Comparison of ENCODE assay signal across 10 cellular contexts in the genomic region with DNA sequence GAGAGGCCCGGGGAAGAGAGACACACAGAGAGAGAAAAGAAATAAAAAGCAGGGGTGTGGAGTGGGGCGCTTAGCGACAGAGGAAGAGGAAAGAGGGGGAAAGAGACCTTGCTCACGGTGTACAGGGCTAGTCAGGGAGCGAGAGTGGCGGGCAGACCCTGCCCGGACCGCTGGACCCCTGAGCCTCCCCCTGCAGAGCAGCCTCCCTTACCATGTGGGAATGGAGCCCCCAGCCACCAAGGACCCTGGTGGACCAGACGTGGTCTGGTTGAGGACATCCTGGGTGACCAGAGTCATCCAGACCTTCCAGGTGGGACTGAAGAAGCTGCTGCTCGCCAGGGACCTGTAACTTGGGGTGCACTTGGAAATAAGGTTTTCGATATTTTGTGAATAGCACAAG.
DNase-seq lines count a peak whose midpoint lies in the region; ATAC-seq and TF ChIP-seq lines count a peak whose summit lies in the region.
"Had no signal": no experiment of that assay in that cellular context is flagged by ENCODE, and none has a peak within 500 bp of the region (broad histone marks: within the 10 kb centered on the region; RNA-seq: fewer than 3 reads in every experiment).

No MANE protein-coding gene starts in this region.

- H3K27ac ChIP-seq in left ventricle myocardium inferior (replicated peaks), result peak overlapping the region; percentile 72
- H3K27ac ChIP-seq in aorta (ENCODE audit: low read depth in 1 of 2, low read length in 2 of 2), result no peak overlapping the region
- no peak overlapping the region for H3K27ac ChIP-seq in foreskin keratinocyte

- peaks cover 60% of the 10 kb centered on the region for H3K4me1 Mint-ChIP-seq in dendritic cell treated with granulocyte-macrophage colony-stimulating factor and Interleukin-4, amounts not matched to agents 40 ng/mL and 50 ng/mL, for 4 days (ENCODE audit: low read depth)
- peaks cover 66% of the 10 kb centered on the region for H3K4me1 Mint-ChIP-seq in nephron

- peak; percentile 17 for ATAC-seq in aorta (ENCODE audit: low FRiP score)
- no peak for ATAC-seq in foreskin keratinocyte

- H3K36me3 Mint-ChIP-seq in dendritic cell treated with granulocyte-macrophage colony-stimulating factor and Interleukin-4, amounts not matched to agents 40 ng/mL and 50 ng/mL, for 4 days (ENCODE audit: low read depth), result no peaks in the 10 kb centered on the region
- no peaks in the 10 kb centered on the region for H3K36me3 Mint-ChIP-seq in nephron (ENCODE audit: low read depth)

- H3K9me3 Mint-ChIP-seq in dendritic cell treated with granulocyte-macrophage colony-stimulating factor and Interleukin-4, amounts not matched to agents 40 ng/mL and 50 ng/mL, for 4 days, result no peaks in the 10 kb centered on the region
- H3K9me3 Mint-ChIP-seq in nephron, result peaks cover 2% of the 10 kb centered on the region

- intact Hi-C loops in left ventricle myocardium inferior (cut with micrococcal nuclease) (loop anchor here (10.0 kb wide), 1 partner anchor 123 kb away; no protein-coding TSS in a partner anchor), cardiac septum (cut with DNase I) (no loop called here), aorta (cut with DNase I) (loop anchor here (1.0 to 5.0 kb wide), 2 partner anchors 130 kb away; partner anchors contain the start of gene CHSY1 (in 2 of the 2))
- intact Hi-C loops in dendritic cell treated with granulocyte-macrophage colony-stimulating factor and Interleukin-4, amounts not matched to agents 40 ng/mL and 50 ng/mL, for 4 days (cut with micrococcal nuclease), result loop anchor here (5.0 to 10.0 kb wide), 2 partner anchors 45 to 133 kb away; partner anchors contain the start of gene CHSY1

- H3K27me3 ChIP-seq in left ventricle myocardium inferior (ENCODE audit: low read depth) (no peaks in the 10 kb centered on the region), aorta (ENCODE audit: control insufficient read depth in 1 of 2, insufficient read depth in 2 of 2, low read length in 1 of 2) (no peaks in the 10 kb centered on the region), foreskin keratinocyte (no peaks in the 10 kb centered on the region)

- WGBS in aorta, 2 donors, result 85 to 87% methylated on average over 7 to 11 of the region's 11 CpGs

- no peak overlapping the region for H3K4me3 Mint-ChIP-seq in dendritic cell treated with granulocyte-macrophage colony-stimulating factor and Interleukin-4, amounts not matched to agents 40 ng/mL and 50 ng/mL, for 4 days
- H3K4me3 Mint-ChIP-seq in nephron, result peak overlapping the region; percentile 4 to 61 (median 14)
- H3K4me3 Mint-ChIP-seq: nephron progenitor cell had no signal

- no peaks in the 10 kb centered on the region for H3K9me3 ChIP-seq in left ventricle myocardium inferior (replicated peaks)
- H3K9me3 ChIP-seq in aorta (ENCODE audit: control insufficient read depth, low read length), result no peaks in the 10 kb centered on the region

- H3K4me1 ChIP-seq in left ventricle myocardium inferior, result peaks cover 36% of the 10 kb centered on the region
- no peaks in the 10 kb centered on the region for H3K4me1 ChIP-seq in aorta (ENCODE audit: control insufficient read depth in 1 of 2, insufficient read depth in 2 of 2, low read length in 2 of 2)
- H3K4me1 ChIP-seq in foreskin keratinocyte, result no peaks in the 10 kb centered on the region

- H3K4me3 ChIP-seq in left ventricle myocardium inferior (peak overlapping the region; percentile 54), aorta (ENCODE audit: low read length in 2 of 2) (no peak overlapping the region)

- TF ChIP-seq CTCF in left ventricle myocardium inferior (IDR thresholded peaks at IDR 0.05; ENCODE audit: borderline replicate concordance), result no peak
- TF ChIP-seq CTCF in nephron (IDR thresholded peaks at IDR 0.05; ENCODE audit: unreplicated experiment in 3 of 3), result no peak
- TF ChIP-seq CTCF in foreskin keratinocyte (conservative IDR thresholded peaks at IDR 0.05), result no peak

- H3K27ac Mint-ChIP-seq in dendritic cell treated with granulocyte-macrophage colony-stimulating factor and Interleukin-4, amounts not matched to agents 40 ng/mL and 50 ng/mL, for 4 days, result peak overlapping the region; percentile 64
- H3K27ac Mint-ChIP-seq in nephron, result peak overlapping the region; percentile 92 to 100 (median 95)

- H3K36me3 ChIP-seq in left ventricle myocardium inferior, result no peaks in the 10 kb centered on the region
- no peaks in the 10 kb centered on the region for H3K36me3 ChIP-seq in aorta (ENCODE audit: control insufficient read depth in 1 of 2, insufficient read depth in 2 of 2, low read length in 1 of 2)

- DNase-seq in left ventricle myocardium inferior, result no peak
- DNase-seq in cardiac septum (ENCODE audit: low spot score), result no peak
- DNase-seq in aorta, result peak in 1 of 2 donors; percentile 59
- no peak for DNase-seq in foreskin keratinocyte
- no peak for DNase-seq in cerebellum (ENCODE audit: low spot score)
- no peak for DNase-seq in superior temporal gyrus (ENCODE audit: extremely low spot score)
- DNase-seq: NCI-H1694 had no signal

- peaks cover 7% of the 10 kb centered on the region for H3K27me3 Mint-ChIP-seq in dendritic cell treated with granulocyte-macrophage colony-stimulating factor and Interleukin-4, amounts not matched to agents 40 ng/mL and 50 ng/mL, for 4 days
- peaks cover 5% of the 10 kb centered on the region for H3K27me3 Mint-ChIP-seq in nephron (ENCODE audit: low read depth)
